Comparison of ENCODE assay signal across 19 cellular contexts in genomic region chr3:100629728-100630127, GRCh38. TPM values are rescaled to one million over a fixed set of nuclear protein-coding genes. Genes with fewer than 3 reads are reported as not detected.
"Had no signal": no experiment of that assay in that cellular context is flagged by ENCODE, and none has a peak within 500 bp of the region (broad histone marks: within the 10 kb centered on the region; RNA-seq: fewer than 3 reads in every experiment).

No MANE protein-coding gene starts in this region.

- H3K9me3 ChIP-seq: mucosa of descending colon, prostate gland, upper lobe of left lung had no signal

- DNase-seq: activated CD4-positive, CD25-positive, alpha-beta regulatory T cell; activated naive CD8-positive, alpha-beta T cell treated with anti-CD3 and anti-CD28 coated beads, Interleukin-2, amount 50 U/mL, for 24 hours; activated T-cell treated with anti-CD3 and anti-CD28 coated beads, Interleukin-2, amount 50 U/mL, for 48 hours; central memory CD4-positive, alpha-beta T cell; cortex of kidney; effector memory CD8-positive, alpha-beta T cell; immature natural killer cell; left colon; mucosa of descending colon; nucleus accumbens; SK-N-SH; stimulated activated CD4-positive, alpha-beta T cell treated with anti-CD3 and anti-CD28 coated beads, Interleukin-4, amount 100 ng/mL, for 1 hour; stimulated activated CD8-positive, alpha-beta memory T cell treated with anti-CD3 and anti-CD28 coated beads, Interleukin-4, amount 100 ng/mL, for 48 hours; T-helper 1 cell; upper lobe of left lung had no signal

- H3K4me2 ChIP-seq: SK-N-SH had no signal

- H3K9me2 ChIP-seq: SK-N-SH had no signal

- H3K4me3 Mint-ChIP-seq: activated naive CD8-positive, alpha-beta T cell treated with anti-CD3 and anti-CD28 coated beads, Interleukin-2, amount 50 U/mL, for 24 hours; effector memory CD8-positive, alpha-beta T cell; immature natural killer cell; natural killer cell treated with Interleukin-12 subunit alpha and Interleukin-12 subunit beta and Interleukin-15 and Interleukin-18, amount 100 ng/mL, for 72 hours; stimulated activated naive CD8-positive, alpha-beta T cell treated with anti-CD3 and anti-CD28 coated beads, Interleukin-15, Interleukin-2, amounts not matched to agents 100 ng/mL and 50 ng/mL, for 24 hours had no signal

- H3K36me3 ChIP-seq: prostate gland, upper lobe of left lung had no signal

- H3K27me3 ChIP-seq: upper lobe of left lung had no signal

- H3K27ac Mint-ChIP-seq: activated naive CD8-positive, alpha-beta T cell treated with anti-CD3 and anti-CD28 coated beads, Interleukin-2, amount 50 U/mL, for 24 hours; effector memory CD8-positive, alpha-beta T cell; immature natural killer cell; natural killer cell treated with Interleukin-12 subunit alpha and Interleukin-12 subunit beta and Interleukin-15 and Interleukin-18, amount 100 ng/mL, for 72 hours; stimulated activated naive CD8-positive, alpha-beta T cell treated with anti-CD3 and anti-CD28 coated beads, Interleukin-15, Interleukin-2, amounts not matched to agents 100 ng/mL and 50 ng/mL, for 24 hours had no signal

- H3K9ac ChIP-seq: SK-N-SH had no signal

- H3K4me1 ChIP-seq: prostate gland, upper lobe of left lung had no signal

- H3K9me3 Mint-ChIP-seq: activated naive CD8-positive, alpha-beta T cell treated with anti-CD3 and anti-CD28 coated beads, Interleukin-2, amount 50 U/mL, for 24 hours; effector memory CD8-positive, alpha-beta T cell; immature natural killer cell; natural killer cell treated with Interleukin-12 subunit alpha and Interleukin-12 subunit beta and Interleukin-15 and Interleukin-18, amount 100 ng/mL, for 72 hours; stimulated activated naive CD8-positive, alpha-beta T cell treated with anti-CD3 and anti-CD28 coated beads, Interleukin-15, Interleukin-2, amounts not matched to agents 100 ng/mL and 50 ng/mL, for 24 hours had no signal

- ATAC-seq: activated naive CD8-positive, alpha-beta T cell treated with anti-CD3 and anti-CD28 coated beads, Interleukin-2, amount 50 U/mL, for 24 hours; effector memory CD8-positive, alpha-beta T cell; left colon; mucosa of descending colon; natural killer cell treated with Interleukin-12 subunit alpha and Interleukin-12 subunit beta and Interleukin-15 and Interleukin-18, amount 100 ng/mL, for 72 hours had no signal

- H3K4me3 ChIP-seq: mucosa of descending colon, prostate gland, upper lobe of left lung had no signal

- H3K4me1 Mint-ChIP-seq: activated naive CD8-positive, alpha-beta T cell treated with anti-CD3 and anti-CD28 coated beads, Interleukin-2, amount 50 U/mL, for 24 hours had no signal

- H3K27ac ChIP-seq: prostate gland, upper lobe of left lung had no signal

- H3K36me3 Mint-ChIP-seq: immature natural killer cell; natural killer cell treated with Interleukin-12 subunit alpha and Interleukin-12 subunit beta and Interleukin-15 and Interleukin-18, amount 100 ng/mL, for 72 hours had no signal

RNA-seq across cellular contexts. Expression of gene ADGRG7, which starts 20.3 kb away (rescaled TPM):
- total RNA-seq: natural killer cell treated with Interleukin-12 subunit alpha and Interleukin-12 subunit beta and Interleukin-15 and Interleukin-18, amount 100 ng/mL, for 72 hours; upper lobe of left lung had no signal
- polyA plus RNA-seq: esophagus, immature natural killer cell, SK-N-SH had no signal
